Comparison of ENCODE assay signal across 25 cellular contexts in the genomic region with DNA sequence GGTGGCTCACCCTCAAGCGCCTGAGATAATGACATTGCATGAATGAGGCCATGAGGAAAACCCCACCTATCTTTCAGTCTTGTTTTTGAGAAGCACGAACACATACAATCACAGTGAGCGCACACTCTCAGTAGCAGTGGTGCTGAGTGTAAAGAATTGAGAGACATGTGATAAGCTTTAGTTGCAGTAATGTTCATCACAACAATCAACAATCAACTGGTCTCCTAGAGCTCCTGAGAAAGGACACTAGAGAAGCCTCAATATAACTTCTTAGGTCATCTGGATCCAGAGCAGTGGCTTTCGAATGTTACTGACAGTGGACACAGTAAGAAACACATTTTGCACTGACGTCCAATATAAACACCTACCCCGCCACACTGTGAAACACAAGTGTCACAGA.
"Had no signal": no experiment of that assay in that cellular context is flagged by ENCODE, and none has a peak within 500 bp of the region (broad histone marks: within the 10 kb centered on the region; RNA-seq: fewer than 3 reads in every experiment).

No MANE protein-coding gene starts in this region.

- ATAC-seq: naive thymus-derived CD4-positive, alpha-beta T cell; natural killer cell; pancreas; right lobe of liver; stimulated activated effector memory CD8-positive, alpha-beta T cell treated with anti-CD3 and anti-CD28 coated beads, Interleukin-12 subunit alpha, Interleukin-12 subunit beta, amount 100 ng/mL, for 72 hours; stimulated activated naive B cell treated with anti-CD40 and anti-IgM and Interleukin-4, amounts not matched to agents 10 μg/mL and 1 μg/mL and 100 μg/mL, for 72 hours had no signal

- H3K9me3 Mint-ChIP-seq: natural killer cell; stimulated activated effector memory CD8-positive, alpha-beta T cell treated with anti-CD3 and anti-CD28 coated beads, Interleukin-12 subunit alpha, Interleukin-12 subunit beta, amount 100 ng/mL, for 72 hours had no signal

- H3K27me3 ChIP-seq: neural progenitor cell, pancreas, right atrium auricular region, right lobe of liver, sigmoid colon, thyroid gland, tibial nerve, upper lobe of left lung, vagina had no signal

- H3K4me1 ChIP-seq: neural progenitor cell, prostate gland, right atrium auricular region, sigmoid colon, tibial nerve, vagina had no signal

- H3K9me3 ChIP-seq: prostate gland, right atrium auricular region, right lobe of liver, sigmoid colon, thoracic aorta, thyroid gland, tibial nerve, upper lobe of left lung, vagina had no signal

- H3K27ac Mint-ChIP-seq: natural killer cell; nephron; neural progenitor cell; stimulated activated effector memory CD8-positive, alpha-beta T cell treated with anti-CD3 and anti-CD28 coated beads, Interleukin-12 subunit alpha, Interleukin-12 subunit beta, amount 100 ng/mL, for 72 hours; stimulated activated naive B cell treated with anti-CD40 and anti-IgM and Interleukin-4, amounts not matched to agents 10 μg/mL and 1 μg/mL and 100 μg/mL, for 72 hours had no signal

- H3K4me1 Mint-ChIP-seq: nephron, neural progenitor cell had no signal

- DNase-seq: naive thymus-derived CD4-positive, alpha-beta T cell; natural killer cell; nucleus accumbens; pancreas; retina; right lobe of liver; sigmoid colon; stimulated activated CD4-positive, alpha-beta T cell treated with anti-CD3 and anti-CD28 coated beads, Interleukin-15, amount 100 ng/mL, for 24 hours; stimulated activated CD4-positive, alpha-beta T cell treated with anti-CD3 and anti-CD28 coated beads, Interleukin-2, amount 100 ng/mL, for 24 hours; stimulated activated CD4-positive, alpha-beta T cell treated with anti-CD3 and anti-CD28 coated beads, Interleukin-2, amount 100 ng/mL, for 48 hours; stimulated activated CD4-positive, alpha-beta T cell treated with anti-CD3 and anti-CD28 coated beads, Interleukin-4, amount 100 ng/mL, for 24 hours; stimulated activated naive B cell treated with anti-CD40 and anti-IgM and Interleukin-4, amounts not matched to agents 10 μg/mL and 1 μg/mL and 100 μg/mL, for 72 hours; stimulated activated naive CD4-positive, alpha-beta T cell treated with Interleukin-2 at 50 U/mL for 16 hours; substantia nigra; thyroid gland; trophoblast cell; upper lobe of left lung had no signal

- H3K4me3 ChIP-seq: neural progenitor cell, pancreas, prostate gland, right atrium auricular region, right lobe of liver, sigmoid colon, thoracic aorta, thyroid gland, tibial nerve, upper lobe of left lung, vagina had no signal

- H3K4me3 Mint-ChIP-seq: naive thymus-derived CD4-positive, alpha-beta T cell; natural killer cell; nephron; neural progenitor cell; stimulated activated effector memory CD8-positive, alpha-beta T cell treated with anti-CD3 and anti-CD28 coated beads, Interleukin-12 subunit alpha, Interleukin-12 subunit beta, amount 100 ng/mL, for 72 hours; stimulated activated naive B cell treated with anti-CD40 and anti-IgM and Interleukin-4, amounts not matched to agents 10 μg/mL and 1 μg/mL and 100 μg/mL, for 72 hours had no signal

- H3K27me3 Mint-ChIP-seq: naive thymus-derived CD4-positive, alpha-beta T cell; stimulated activated naive B cell treated with anti-CD40 and anti-IgM and Interleukin-4, amounts not matched to agents 10 μg/mL and 1 μg/mL and 100 μg/mL, for 72 hours had no signal

- H3K27ac ChIP-seq: neural progenitor cell, pancreas, prostate gland, right atrium auricular region, right lobe of liver, sigmoid colon, thoracic aorta, thyroid gland, tibial nerve, upper lobe of left lung, vagina had no signal

- H3K36me3 ChIP-seq: prostate gland had no signal
